In genomic region chr12:7061596-7061995, GRCh38 we compare ENCODE assay signal across 15 cellular contexts. TPM values are rescaled to one million over a fixed set of nuclear protein-coding genes. Genes with fewer than 3 reads are reported as not detected.
DNase-seq lines count a peak whose midpoint lies in the region; ATAC-seq and TF ChIP-seq lines count a peak whose summit lies in the region.
"Had no signal": no experiment of that assay in that cellular context is flagged by ENCODE, and none has a peak within 500 bp of the region (broad histone marks: within the 10 kb centered on the region; RNA-seq: fewer than 3 reads in every experiment).

No MANE protein-coding gene starts in this region.

- no peak for TF ChIP-seq POLR2A in transverse colon (IDR thresholded peaks at IDR 0.05)

- no peaks in the 10 kb centered on the region for H3K79me2 ChIP-seq in neural progenitor cell (ENCODE audit: low read depth)

- DNase-seq in adipocyte (ENCODE audit: low read depth), result no peak
- no peak for DNase-seq in fibroblast of villous mesenchyme (ENCODE audit: low read depth)
- DNase-seq in neural progenitor cell (ENCODE audit: low spot score), result no peak
- no peak for DNase-seq in transverse colon
- DNase-seq in progenitor cell of endocrine pancreas (ENCODE audit: low spot score, unreplicated experiment), result no peak
- DNase-seq: activated gamma-delta T cell; CD4-positive, alpha-beta T cell; dorsolateral prefrontal cortex; GOT3; MG63; NCI-H2081; stimulated activated CD4-positive, alpha-beta T cell treated with anti-CD3 and anti-CD28 coated beads, Interleukin-1b, Interleukin-23, amount 100 ng/mL, for 48 hours had no signal

- ATAC-seq in GM21619 (IDR thresholded peaks at IDR 0.05; ENCODE audit: unreplicated experiment) (no peak), HG03108 (IDR thresholded peaks at IDR 0.05; ENCODE audit: unreplicated experiment) (no peak)

- H3K27ac ChIP-seq in neural progenitor cell (no peak overlapping the region), transverse colon (peak overlapping the region; percentile 72 to 85 (median 82))

- H3K4me3 ChIP-seq in adipocyte (ENCODE audit: low read length), result peak overlapping the region; percentile 85
- peak overlapping the region; percentile 59 for H3K4me3 ChIP-seq in fibroblast of villous mesenchyme (ENCODE audit: low read depth, low read length)
- H3K4me3 ChIP-seq in neural progenitor cell, result no peak overlapping the region
- peak overlapping the region in 3 of 4 donors; percentile 21 to 49 (median 27) for H3K4me3 ChIP-seq in transverse colon

- WGBS in transverse colon (ENCODE audit: low coverage in 1 of 2), 2 donors, result 86 to 91% methylated on average over 2 to 7 of the region's 7 CpGs

- H3K9me3 Mint-ChIP-seq in neural progenitor cell (no peaks in the 10 kb centered on the region), progenitor cell of endocrine pancreas (ENCODE audit: low read depth) (no peaks in the 10 kb centered on the region)
- H3K9me3 Mint-ChIP-seq: CD4-positive, alpha-beta T cell; mesothelial cell of epicardium had no signal

- H3K9me3 ChIP-seq in adipocyte (ENCODE audit: control insufficient read depth, low read length), result no peaks in the 10 kb centered on the region
- H3K9me3 ChIP-seq in neural progenitor cell (ENCODE audit: low read depth), result no peaks in the 10 kb centered on the region
- H3K9me3 ChIP-seq in transverse colon, result no peaks in the 10 kb centered on the region
- H3K9me3 ChIP-seq: MG63 had no signal

- H3K9ac ChIP-seq in adipocyte (ENCODE audit: low read length) (peak overlapping the region; percentile 94), neural progenitor cell (no peak overlapping the region)

- H3K36me3 Mint-ChIP-seq in neural progenitor cell (no peaks in the 10 kb centered on the region), progenitor cell of endocrine pancreas (ENCODE audit: insufficient read depth) (no peaks in the 10 kb centered on the region)

- H3K27me3 ChIP-seq in adipocyte (replicated peaks; ENCODE audit: control insufficient read depth, insufficient read depth, low read length) (no peaks in the 10 kb centered on the region), neural progenitor cell (no peaks in the 10 kb centered on the region), transverse colon (no peaks in the 10 kb centered on the region)
- H3K27me3 ChIP-seq: dorsolateral prefrontal cortex, MG63 had no signal

- peaks cover 47% of the 10 kb centered on the region for H3K4me1 ChIP-seq in adipocyte (ENCODE audit: control insufficient read depth, insufficient read depth, low read length)
- H3K4me1 ChIP-seq in neural progenitor cell, result no peaks in the 10 kb centered on the region
- H3K4me1 ChIP-seq in transverse colon, result peaks cover 0 to 20% (median 8%) of the 10 kb centered on the region in 4 donors

- no peak for TF ChIP-seq EP300 in transverse colon (IDR thresholded peaks at IDR 0.05; ENCODE audit: low read depth)

- intact Hi-C loops in transverse colon (cut with DNase I; ENCODE audit: low total_unique reads), result loop anchor here (2.0 kb wide), 2 partner anchors 31 to 47 kb away; partner anchors contain the start of genes C1R and C1RL

- peak overlapping the region; percentile 7 for H3K27ac Mint-ChIP-seq in neural progenitor cell
- no peak overlapping the region for H3K27ac Mint-ChIP-seq in progenitor cell of endocrine pancreas
- H3K27ac Mint-ChIP-seq: CD4-positive, alpha-beta T cell had no signal

- H3K4me1 Mint-ChIP-seq in neural progenitor cell (peaks cover 6% of the 10 kb centered on the region), progenitor cell of endocrine pancreas (ENCODE audit: low read depth) (peaks cover 18% of the 10 kb centered on the region)

- H3K4me3 Mint-ChIP-seq in neural progenitor cell, result no peak overlapping the region
- no peak overlapping the region for H3K4me3 Mint-ChIP-seq in progenitor cell of endocrine pancreas (ENCODE audit: low read depth)
- H3K4me3 Mint-ChIP-seq: CD4-positive, alpha-beta T cell; mesothelial cell of epicardium had no signal

- H3F3A ChIP-seq in neural progenitor cell (ENCODE audit: low read depth), result no peaks in the 10 kb centered on the region

- H2AFZ ChIP-seq in neural progenitor cell (replicated peaks), result no peak overlapping the region

- H3K4me2 ChIP-seq in neural progenitor cell, result no peak overlapping the region

- TF ChIP-seq CTCF in fibroblast of villous mesenchyme (IDR thresholded peaks at IDR 0.05; ENCODE audit: insufficient read depth, low read depth, low read length), result no peak
- TF ChIP-seq CTCF in neural progenitor cell (IDR thresholded peaks at IDR 0.05), result no peak
- TF ChIP-seq CTCF in transverse colon (IDR thresholded peaks at IDR 0.05), result no peak
- no peak for TF ChIP-seq CTCF in progenitor cell of endocrine pancreas (IDR thresholded peaks at IDR 0.05; ENCODE audit: unreplicated experiment)

- H3K36me3 ChIP-seq in adipocyte (ENCODE audit: control insufficient read depth, insufficient read depth, low read length, severe bottlenecking), result peaks cover 37% of the 10 kb centered on the region
- H3K36me3 ChIP-seq in neural progenitor cell, result no peaks in the 10 kb centered on the region
- no peaks in the 10 kb centered on the region for H3K36me3 ChIP-seq in transverse colon

- H4K20me1 ChIP-seq in neural progenitor cell (ENCODE audit: low read depth), result no peaks in the 10 kb centered on the region

- in situ Hi-C loops in transverse colon (cut with MboI; ENCODE audit: low pct_ligation_motif_present in 1 of 4, low pct_unique_long_range_greater_than_20kb in 1 of 4, low sequenced_read_pairs in 3 of 4), result no loop called here

- H3K27me3 Mint-ChIP-seq in neural progenitor cell (ENCODE audit: insufficient read depth, low read depth), result peaks cover 9% of the 10 kb centered on the region
- peaks cover 10% of the 10 kb centered on the region for H3K27me3 Mint-ChIP-seq in progenitor cell of endocrine pancreas

RNA-seq across cellular contexts. Expression of gene C1S, which starts 1.1 kb away (rescaled TPM):
- total RNA-seq in fibroblast of villous mesenchyme (127 and 146 TPM in 2 replicates), neural progenitor cell (ENCODE audit: low replicate concordance) (0.56 and 2.1 TPM in 2 replicates), transverse colon (100 to 1,000 TPM; 103 to 191 (median 117) TPM), progenitor cell of endocrine pancreas (4.1 and 4.8 TPM in 2 replicates)

RNA-seq across cellular contexts. Expression of gene C1R, which starts 30.6 kb away (rescaled TPM):
- total RNA-seq in fibroblast of villous mesenchyme, result 83.4 and 84.2 TPM in 2 replicates
- 3.3 and 8.8 TPM in 2 replicates for total RNA-seq in neural progenitor cell (ENCODE audit: low replicate concordance)
- 100 to 1,000 TPM in 3 of 4 donors, 10 to 100 TPM in 1; 68.5 to 154 (median 125) TPM for total RNA-seq in transverse colon
- 10.2 and 10.3 TPM in 2 replicates for total RNA-seq in progenitor cell of endocrine pancreas

RNA-seq across cellular contexts. Expression of gene LPCAT3, which starts 43.3 kb away (rescaled TPM):
- total RNA-seq in fibroblast of villous mesenchyme (20.6 and 26.3 TPM in 2 replicates), neural progenitor cell (ENCODE audit: low replicate concordance) (18.1 and 32.6 TPM in 2 replicates), transverse colon (100 to 1,000 TPM in 3 of 4 donors, 10 to 100 TPM in 1; 56.1 to 271 (median 111) TPM), progenitor cell of endocrine pancreas (77.9 and 81.8 TPM in 2 replicates)

RNA-seq across cellular contexts. Expression of gene C1RL, which starts 47.4 kb away (rescaled TPM):
- 30.2 and 34.5 TPM in 2 replicates for total RNA-seq in fibroblast of villous mesenchyme
- total RNA-seq in neural progenitor cell (ENCODE audit: low replicate concordance), result 18.3 and 32.2 TPM in 2 replicates
- 100 to 1,000 TPM in 1 of 4 donors, 10 to 100 TPM in 3; 39.6 to 261 (median 65.0) TPM for total RNA-seq in transverse colon
- total RNA-seq in progenitor cell of endocrine pancreas, result 95.9 and 105 TPM in 2 replicates

Comparison
In these comparisons a context has a peak if more than half of its experiments do, and no peak if none do; other contexts are left out.
1. RNA of gene C1S, which starts 1.1 kb away (total RNA-seq): 127 to 146 TPM in fibroblast of villous mesenchyme and 103 to 191 TPM in transverse colon; 4.1 to 4.8 TPM in progenitor cell of endocrine pancreas and 0.56 to 2.1 TPM in neural progenitor cell; every median in the first group is over 10 times any median in the second.